2 cellular contexts compared by ENCODE assay signal in genomic region chr1:150409504-150410362, GRCh38.
TF ChIP-seq lines count a peak whose summit lies in the region.

No MANE protein-coding gene starts in this region.

TF ChIP-seq in IMR-90, 13 proteins besides CTCF, POLR2A, EP300 and RAD21:
- peak; percentile 14; the same call in 1 of the 2 replicates for TF ChIP-seq CEBPB (IDR thresholded peaks at IDR 0.05; ENCODE audit: low read depth, low read length)
- no peak for TF ChIP-seq BHLHE40 (IDR thresholded peaks at IDR 0.05; ENCODE audit: low read depth, low read length)

TF ChIP-seq in K562, 482 proteins besides CTCF, POLR2A, EP300 and RAD21:
- TF ChIP-seq CEBPB (tag; IDR thresholded peaks at IDR 0.05) (peak; percentile 52), HIVEP1 (CRISPR knock-in tag; IDR thresholded peaks at IDR 0.05) (no peak)
